ENCODE assay signal across 25 cellular contexts in genomic region chr5:157756122-157756521, GRCh38.
DNase-seq lines count a peak whose midpoint lies in the region; ATAC-seq lines count a peak whose summit lies in the region.
"Had no signal": no experiment of that assay in that cellular context is flagged by ENCODE, and none has a peak within 500 bp of the region (broad histone marks: within the 10 kb centered on the region; RNA-seq: fewer than 3 reads in every experiment).

No MANE protein-coding gene starts in this region.

- DNase-seq in stimulated activated effector memory CD8-positive, alpha-beta T cell treated with anti-CD3 and anti-CD28 coated beads, Interleukin-12 subunit alpha, Interleukin-12 subunit beta, amount 100 ng/mL, for 72 hours (ENCODE audit: low spot score in 2 of 2) = no peak
- DNase-seq: 8988T; ACHN; AML-193; BE2C; C1 segment of cervical spinal cord; Caco-2; Calu3; CD4-positive, alpha-beta memory T cell; CD4-positive, alpha-beta T cell; CD4-positive, CD25-positive, alpha-beta regulatory T cell; CD8-positive, alpha-beta memory T cell; CD8-positive, alpha-beta T cell; COR-L47; DMS 273 treated with DMSO at 0.1 percent for 48 hours; DMS153; DMS53; DMS79; DMS79 treated with DMSO at 0.1 percent for 48 hours; DND-41; EL had no signal

- H3K4me3 Mint-ChIP-seq in stimulated activated effector memory CD8-positive, alpha-beta T cell treated with anti-CD3 and anti-CD28 coated beads, Interleukin-12 subunit alpha, Interleukin-12 subunit beta, amount 100 ng/mL, for 72 hours = no peak overlapping the region
- H3K4me3 Mint-ChIP-seq: B cell; CD14-positive monocyte; CD4-positive, alpha-beta memory T cell; CD4-positive, alpha-beta T cell; CD4-positive, CD25-positive, alpha-beta regulatory T cell; CD8-positive, alpha-beta memory T cell; CD8-positive, alpha-beta T cell had no signal

- H3K27ac Mint-ChIP-seq in stimulated activated effector memory CD8-positive, alpha-beta T cell treated with anti-CD3 and anti-CD28 coated beads, Interleukin-12 subunit alpha, Interleukin-12 subunit beta, amount 100 ng/mL, for 72 hours = no peak overlapping the region
- H3K27ac Mint-ChIP-seq: B cell; CD14-positive monocyte; CD4-positive, alpha-beta memory T cell; CD4-positive, alpha-beta T cell; CD4-positive, CD25-positive, alpha-beta regulatory T cell; CD8-positive, alpha-beta T cell had no signal

- ATAC-seq in stimulated activated effector memory CD8-positive, alpha-beta T cell treated with anti-CD3 and anti-CD28 coated beads, Interleukin-12 subunit alpha, Interleukin-12 subunit beta, amount 100 ng/mL, for 72 hours = peak; percentile 75
- ATAC-seq in GM21786 (IDR thresholded peaks at IDR 0.05; ENCODE audit: unreplicated experiment) = no peak
- ATAC-seq: A549; CD8-positive, alpha-beta T cell had no signal

- H3K36me3 Mint-ChIP-seq in stimulated activated effector memory CD8-positive, alpha-beta T cell treated with anti-CD3 and anti-CD28 coated beads, Interleukin-12 subunit alpha, Interleukin-12 subunit beta, amount 100 ng/mL, for 72 hours = peaks cover 92% of the 10 kb centered on the region

- peaks cover 6% of the 10 kb centered on the region for H3K4me1 Mint-ChIP-seq in stimulated activated effector memory CD8-positive, alpha-beta T cell treated with anti-CD3 and anti-CD28 coated beads, Interleukin-12 subunit alpha, Interleukin-12 subunit beta, amount 100 ng/mL, for 72 hours
- H3K4me1 Mint-ChIP-seq: B cell; CD14-positive monocyte; CD4-positive, alpha-beta memory T cell; CD4-positive, CD25-positive, alpha-beta regulatory T cell; CD8-positive, alpha-beta memory T cell had no signal

- H3K9me3 Mint-ChIP-seq in stimulated activated effector memory CD8-positive, alpha-beta T cell treated with anti-CD3 and anti-CD28 coated beads, Interleukin-12 subunit alpha, Interleukin-12 subunit beta, amount 100 ng/mL, for 72 hours = no peaks in the 10 kb centered on the region
- H3K9me3 Mint-ChIP-seq: CD14-positive monocyte; CD4-positive, alpha-beta memory T cell; CD4-positive, alpha-beta T cell; CD4-positive, CD25-positive, alpha-beta regulatory T cell; CD8-positive, alpha-beta memory T cell; CD8-positive, alpha-beta T cell had no signal
